Comparison of ENCODE assay signal across 1 cellular context in the genomic region with DNA sequence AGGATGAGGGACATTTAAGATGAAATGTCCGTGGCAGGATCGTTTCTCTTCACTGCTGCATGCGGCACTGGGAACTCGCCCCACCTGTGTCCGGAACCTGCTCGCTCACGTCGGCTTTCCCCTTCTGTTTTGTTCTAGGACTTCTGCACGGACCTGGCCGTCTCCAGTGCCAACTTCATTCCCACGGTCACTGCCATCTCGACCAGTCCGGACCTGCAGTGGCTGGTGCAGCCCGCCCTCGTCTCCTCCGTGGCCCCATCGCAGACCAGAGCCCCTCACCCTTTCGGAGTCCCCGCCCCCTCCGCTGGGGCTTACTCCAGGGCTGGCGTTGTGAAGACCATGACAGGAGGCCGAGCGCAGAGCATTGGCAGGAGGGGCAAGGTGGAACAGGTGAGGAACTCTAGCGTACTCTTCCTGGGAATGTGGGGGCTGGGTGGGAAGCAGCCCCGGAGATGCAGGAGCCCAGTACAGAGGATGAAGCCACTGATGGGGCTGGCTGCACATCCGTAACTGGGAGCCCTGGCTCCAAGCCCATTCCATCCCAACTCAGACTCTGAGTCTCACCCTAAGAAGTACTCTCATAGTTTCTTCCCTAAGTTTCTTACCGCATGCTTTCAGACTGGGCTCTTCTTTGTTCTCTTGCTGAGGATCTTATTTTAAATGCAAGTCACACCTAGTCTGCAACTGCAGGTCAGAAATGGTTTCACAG.
TF ChIP-seq lines count a peak whose summit lies in the region.

No MANE protein-coding gene starts in this region.

TF ChIP-seq in WTC11, 78 proteins besides CTCF, POLR2A, EP300 and RAD21 (continued from another document):
- TF ChIP-seq FOXP4 (CRISPR knock-in tag; IDR thresholded peaks at IDR 0.05): peak; percentile 14; the same call in 1 of the 2 replicates
- TF ChIP-seq, protein P1, sequence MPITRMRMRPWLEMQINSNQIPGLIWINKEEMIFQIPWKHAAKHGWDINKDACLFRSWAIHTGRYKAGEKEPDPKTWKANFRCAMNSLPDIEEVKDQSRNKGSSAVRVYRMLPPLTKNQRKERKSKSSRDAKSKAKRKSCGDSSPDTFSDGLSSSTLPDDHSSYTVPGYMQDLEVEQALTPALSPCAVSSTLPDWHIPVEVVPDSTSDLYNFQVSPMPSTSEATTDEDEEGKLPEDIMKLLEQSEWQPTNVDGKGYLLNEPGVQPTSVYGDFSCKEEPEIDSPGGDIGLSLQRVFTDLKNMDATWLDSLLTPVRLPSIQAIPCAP (CRISPR knock-in tag; IDR thresholded peaks at IDR 0.05): no peak
- no peak for TF ChIP-seq ZNF396 (CRISPR knock-in tag; IDR thresholded peaks at IDR 0.05; ENCODE audit: borderline replicate concordance)
- TF ChIP-seq, protein P2, sequence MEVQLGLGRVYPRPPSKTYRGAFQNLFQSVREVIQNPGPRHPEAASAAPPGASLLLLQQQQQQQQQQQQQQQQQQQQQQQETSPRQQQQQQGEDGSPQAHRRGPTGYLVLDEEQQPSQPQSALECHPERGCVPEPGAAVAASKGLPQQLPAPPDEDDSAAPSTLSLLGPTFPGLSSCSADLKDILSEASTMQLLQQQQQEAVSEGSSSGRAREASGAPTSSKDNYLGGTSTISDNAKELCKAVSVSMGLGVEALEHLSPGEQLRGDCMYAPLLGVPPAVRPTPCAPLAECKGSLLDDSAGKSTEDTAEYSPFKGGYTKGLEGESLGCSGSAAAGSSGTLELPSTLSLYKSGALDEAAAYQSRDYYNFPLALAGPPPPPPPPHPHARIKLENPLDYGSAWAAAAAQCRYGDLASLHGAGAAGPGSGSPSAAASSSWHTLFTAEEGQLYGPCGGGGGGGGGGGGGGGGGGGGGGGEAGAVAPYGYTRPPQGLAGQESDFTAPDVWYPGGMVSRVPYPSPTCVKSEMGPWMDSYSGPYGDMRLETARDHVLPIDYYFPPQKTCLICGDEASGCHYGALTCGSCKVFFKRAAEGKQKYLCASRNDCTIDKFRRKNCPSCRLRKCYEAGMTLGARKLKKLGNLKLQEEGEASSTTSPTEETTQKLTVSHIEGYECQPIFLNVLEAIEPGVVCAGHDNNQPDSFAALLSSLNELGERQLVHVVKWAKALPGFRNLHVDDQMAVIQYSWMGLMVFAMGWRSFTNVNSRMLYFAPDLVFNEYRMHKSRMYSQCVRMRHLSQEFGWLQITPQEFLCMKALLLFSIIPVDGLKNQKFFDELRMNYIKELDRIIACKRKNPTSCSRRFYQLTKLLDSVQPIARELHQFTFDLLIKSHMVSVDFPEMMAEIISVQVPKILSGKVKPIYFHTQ (CRISPR knock-in tag; IDR thresholded peaks at IDR 0.05): 0 out of 2 replicates have a peak, but pooled peaks have one; percentile 2
- TF ChIP-seq, protein P3, sequence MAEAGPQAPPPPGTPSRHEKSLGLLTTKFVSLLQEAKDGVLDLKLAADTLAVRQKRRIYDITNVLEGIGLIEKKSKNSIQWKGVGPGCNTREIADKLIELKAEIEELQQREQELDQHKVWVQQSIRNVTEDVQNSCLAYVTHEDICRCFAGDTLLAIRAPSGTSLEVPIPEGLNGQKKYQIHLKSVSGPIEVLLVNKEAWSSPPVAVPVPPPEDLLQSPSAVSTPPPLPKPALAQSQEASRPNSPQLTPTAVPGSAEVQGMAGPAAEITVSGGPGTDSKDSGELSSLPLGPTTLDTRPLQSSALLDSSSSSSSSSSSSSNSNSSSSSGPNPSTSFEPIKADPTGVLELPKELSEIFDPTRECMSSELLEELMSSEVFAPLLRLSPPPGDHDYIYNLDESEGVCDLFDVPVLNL (CRISPR knock-in tag; IDR thresholded peaks at IDR 0.05; ENCODE audit: borderline replicate concordance, low read depth): no peak
- TF ChIP-seq, protein P4, sequence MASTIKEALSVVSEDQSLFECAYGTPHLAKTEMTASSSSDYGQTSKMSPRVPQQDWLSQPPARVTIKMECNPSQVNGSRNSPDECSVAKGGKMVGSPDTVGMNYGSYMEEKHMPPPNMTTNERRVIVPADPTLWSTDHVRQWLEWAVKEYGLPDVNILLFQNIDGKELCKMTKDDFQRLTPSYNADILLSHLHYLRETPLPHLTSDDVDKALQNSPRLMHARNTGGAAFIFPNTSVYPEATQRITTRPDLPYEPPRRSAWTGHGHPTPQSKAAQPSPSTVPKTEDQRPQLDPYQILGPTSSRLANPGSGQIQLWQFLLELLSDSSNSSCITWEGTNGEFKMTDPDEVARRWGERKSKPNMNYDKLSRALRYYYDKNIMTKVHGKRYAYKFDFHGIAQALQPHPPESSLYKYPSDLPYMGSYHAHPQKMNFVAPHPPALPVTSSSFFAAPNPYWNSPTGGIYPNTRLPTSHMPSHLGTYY (CRISPR knock-in tag; IDR thresholded peaks at IDR 0.05): no peak
- no peak; the same call in 1 of the 2 replicates for TF ChIP-seq ZNF423 (CRISPR knock-in tag; IDR thresholded peaks at IDR 0.05)
TF ChIP-seq in WTC11: peak in this region for 5.
